In genomic region chr12:24896171-24896570, GRCh38 we compare ENCODE assay signal across 1 cellular context.
TF ChIP-seq lines count a peak whose summit lies in the region.

No MANE protein-coding gene starts in this region.

TF ChIP-seq in WTC11, 78 proteins besides CTCF, POLR2A, EP300 and RAD21 (continued from another document):
- no peak for TF ChIP-seq E2F4 (CRISPR knock-in tag; IDR thresholded peaks at IDR 0.05; ENCODE audit: borderline replicate concordance, low read depth)
- no peak for TF ChIP-seq IRF1 (CRISPR knock-in tag; IDR thresholded peaks at IDR 0.05)
- TF ChIP-seq PRDM15 (CRISPR knock-in tag; IDR thresholded peaks at IDR 0.05), result no peak
- no peak for TF ChIP-seq PRRX2 (CRISPR knock-in tag; IDR thresholded peaks at IDR 0.05)
- TF ChIP-seq TCF7 (CRISPR knock-in tag; IDR thresholded peaks at IDR 0.05; ENCODE audit: low read depth), result no peak
- no peak for TF ChIP-seq PREB (CRISPR knock-in tag; IDR thresholded peaks at IDR 0.05; ENCODE audit: borderline replicate concordance)
- no peak for TF ChIP-seq AR (CRISPR knock-in tag; IDR thresholded peaks at IDR 0.05)
- TF ChIP-seq NFATC4 (CRISPR knock-in tag; IDR thresholded peaks at IDR 0.05), result no peak
- no peak for TF ChIP-seq CREB1 (CRISPR knock-in tag; IDR thresholded peaks at IDR 0.05)
- no peak for TF ChIP-seq FOXJ3 (CRISPR knock-in tag; IDR thresholded peaks at IDR 0.05; ENCODE audit: borderline replicate concordance)
